In the genomic region with DNA sequence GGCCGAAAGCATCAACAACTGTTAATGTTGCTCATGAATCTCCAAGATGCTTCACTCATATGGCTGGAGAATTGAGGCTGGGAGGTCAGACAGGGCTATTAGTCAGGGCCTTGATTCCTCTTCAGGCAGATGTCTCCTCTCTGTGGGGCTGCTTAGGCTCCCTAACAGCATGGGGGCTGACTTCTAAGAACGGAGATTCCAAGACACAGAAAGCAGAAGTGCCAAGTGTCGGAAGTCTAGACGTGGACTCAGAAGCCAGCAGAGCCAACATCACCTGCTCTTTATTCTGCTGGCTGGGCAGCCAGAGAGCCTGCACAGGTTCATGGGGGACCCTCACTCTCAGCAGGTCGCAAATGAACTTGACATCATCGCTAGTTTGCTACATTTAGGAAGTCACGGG, we compare ENCODE assay signal across 28 cellular contexts.
"Had no signal": no experiment of that assay in that cellular context is flagged by ENCODE, and none has a peak within 500 bp of the region (broad histone marks: within the 10 kb centered on the region; RNA-seq: fewer than 3 reads in every experiment).

No MANE protein-coding gene starts in this region.

- H3K36me3 ChIP-seq: brain microvascular endothelial cell, heart left ventricle, lower lobe of right lung, neural progenitor cell, right atrium auricular region, suprapubic skin, tibial artery, upper lobe of right lung, WERI-Rb-1 had no signal

- H2AFZ ChIP-seq: neural progenitor cell had no signal

- H3K9me3 ChIP-seq: heart left ventricle, lower lobe of right lung, right atrium auricular region, suprapubic skin, tibial artery, upper lobe of right lung had no signal

- H3K4me1 Mint-ChIP-seq: activated T-helper 17 cell treated with anti-CD3 and anti-CD28 coated beads, Interleukin-2, amount 50 U/mL, for 72 hours; endodermal cell; naive thymus-derived CD8-positive, alpha-beta T cell; stimulated activated naive B cell treated with anti-CD40 and anti-IgM and Interleukin-4, amounts not matched to agents 10 μg/mL and 1 μg/mL and 100 μg/mL, for 72 hours had no signal

- H3K4me3 Mint-ChIP-seq: activated T-cell treated with anti-CD3 and anti-CD28 coated beads, Interleukin-2, amount 50 U/mL, for 24 hours; activated T-helper 17 cell treated with anti-CD3 and anti-CD28 coated beads, Interleukin-2, amount 50 U/mL, for 72 hours; endodermal cell; naive thymus-derived CD8-positive, alpha-beta T cell; neural progenitor cell; stimulated activated naive B cell treated with anti-CD40 and anti-IgM and Interleukin-4, amounts not matched to agents 10 μg/mL and 1 μg/mL and 100 μg/mL, for 72 hours had no signal

- H3K4me2 ChIP-seq: neural progenitor cell had no signal

- H3K4me1 ChIP-seq: foreskin keratinocyte, heart left ventricle, lower lobe of right lung, neural progenitor cell, right atrium auricular region, suprapubic skin, tibial artery, upper lobe of right lung had no signal

- H3K9me3 Mint-ChIP-seq: activated T-cell treated with anti-CD3 and anti-CD28 coated beads, Interleukin-2, amount 50 U/mL, for 24 hours; activated T-helper 17 cell treated with anti-CD3 and anti-CD28 coated beads, Interleukin-2, amount 50 U/mL, for 72 hours; endodermal cell; naive thymus-derived CD8-positive, alpha-beta T cell; neural progenitor cell; stimulated activated naive B cell treated with anti-CD40 and anti-IgM and Interleukin-4, amounts not matched to agents 10 μg/mL and 1 μg/mL and 100 μg/mL, for 72 hours had no signal

- H3K27me3 ChIP-seq: brain microvascular endothelial cell, right atrium auricular region, upper lobe of right lung had no signal

- H3K4me3 ChIP-seq: coronary artery, dorsolateral prefrontal cortex, heart left ventricle, lower lobe of right lung, neural progenitor cell, right atrium auricular region, suprapubic skin, tibial artery, upper lobe of right lung had no signal

- H3K27ac Mint-ChIP-seq: activated T-cell treated with anti-CD3 and anti-CD28 coated beads, Interleukin-2, amount 50 U/mL, for 24 hours; activated T-helper 17 cell treated with anti-CD3 and anti-CD28 coated beads, Interleukin-2, amount 50 U/mL, for 72 hours; endodermal cell; naive thymus-derived CD8-positive, alpha-beta T cell; neural progenitor cell; stimulated activated naive B cell treated with anti-CD40 and anti-IgM and Interleukin-4, amounts not matched to agents 10 μg/mL and 1 μg/mL and 100 μg/mL, for 72 hours had no signal

- H3K9ac ChIP-seq: neural progenitor cell had no signal

- DNase-seq: activated CD4-positive, alpha-beta T cell treated with anti-CD3 and anti-CD28 coated beads for 48 hours; activated CD4-positive, alpha-beta T cell treated with anti-CD3 and anti-CD28 coated beads, Interleukin-2, amount 50 U/mL, for 48 hours; activated CD8-positive, alpha-beta memory T cell treated with anti-CD3 and anti-CD28 coated beads, Interleukin-2, amount 50 U/mL, for 48 hours; activated gamma-delta T cell treated with Interleukin-2 at 50 U/mL for 16 hours; activated naive CD4-positive, alpha-beta T cell treated with anti-CD3 and anti-CD28 coated beads, Interleukin-2, amount 50 U/mL, for 16 hours; activated T-cell treated with anti-CD3 and anti-CD28 coated beads, Interleukin-2, amount 50 U/mL, for 24 hours; amniotic stem cell; brain microvascular endothelial cell; dorsolateral prefrontal cortex; endodermal cell; foreskin keratinocyte; heart left ventricle; kidney glomerular epithelial cell; lower lobe of right lung; mesenchymal stem cell; naive thymus-derived CD8-positive, alpha-beta T cell; stimulated activated CD4-positive, alpha-beta T cell treated with anti-CD3 and anti-CD28 coated beads, Interleukin-15, amount 100 ng/mL, for 24 hours; stimulated activated CD4-positive, alpha-beta T cell treated with anti-CD3 and anti-CD28 coated beads, Interleukin-2, amount 100 ng/mL, for 24 hours; stimulated activated naive B cell treated with anti-CD40 and anti-IgM and Interleukin-4, amounts not matched to agents 10 μg/mL and 1 μg/mL and 100 μg/mL, for 72 hours; T-helper 2 cell; tibial artery; upper lobe of right lung; WERI-Rb-1 had no signal

- H3K36me3 Mint-ChIP-seq: neural progenitor cell; stimulated activated naive B cell treated with anti-CD40 and anti-IgM and Interleukin-4, amounts not matched to agents 10 μg/mL and 1 μg/mL and 100 μg/mL, for 72 hours had no signal
